23 cellular contexts compared by ENCODE assay signal in the genomic region with DNA sequence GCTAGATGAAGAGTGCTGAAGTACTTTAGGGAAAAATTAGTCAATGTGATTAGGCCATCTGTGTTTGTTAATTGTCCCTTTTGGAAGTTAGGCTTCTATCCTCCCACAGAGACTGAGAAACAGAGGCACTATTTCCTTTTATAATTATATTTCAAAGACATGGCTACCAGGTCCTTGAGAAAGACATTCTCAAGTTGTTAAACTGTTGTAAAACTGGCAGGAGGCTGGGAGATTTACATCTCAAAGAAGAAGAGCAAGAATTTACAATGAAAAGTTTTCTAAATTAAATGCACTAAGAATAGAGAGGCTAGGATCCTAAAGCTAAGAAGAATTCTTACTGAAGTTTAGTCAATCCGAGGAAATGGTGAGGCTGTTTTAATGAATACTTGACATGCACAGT.
"Had no signal": no experiment of that assay in that cellular context is flagged by ENCODE, and none has a peak within 500 bp of the region (broad histone marks: within the 10 kb centered on the region; RNA-seq: fewer than 3 reads in every experiment).

No MANE protein-coding gene starts in this region.

- H3K4me1 ChIP-seq: esophagus muscularis mucosa, gastrocnemius medialis, left ventricle myocardium inferior, lower lobe of right lung, sigmoid colon, testis, tibial nerve, upper lobe of right lung had no signal

- H3K9me3 ChIP-seq: gastrocnemius medialis, lower lobe of right lung, sigmoid colon, testis, upper lobe of right lung had no signal

- H3K27me3 ChIP-seq: dorsolateral prefrontal cortex, esophagus muscularis mucosa, gastrocnemius medialis, sigmoid colon, testis, tibial nerve, upper lobe of right lung had no signal

- H3K4me3 Mint-ChIP-seq: natural killer cell treated with Interleukin-12 subunit alpha and Interleukin-12 subunit beta and Interleukin-15 and Interleukin-18, amount 100 ng/mL, for 72 hours; stimulated activated naive B cell treated with anti-CD40 and anti-IgM and Interleukin-4, amounts not matched to agents 10 μg/mL and 1 μg/mL and 100 μg/mL, for 72 hours; stimulated activated naive CD8-positive, alpha-beta T cell treated with anti-CD3 and anti-CD28 coated beads, Interleukin-15, amount 100 ng/mL, for 72 hours had no signal

- H3K27me3 Mint-ChIP-seq: natural killer cell treated with Interleukin-12 subunit alpha and Interleukin-12 subunit beta and Interleukin-15 and Interleukin-18, amount 100 ng/mL, for 72 hours; stimulated activated naive B cell treated with anti-CD40 and anti-IgM and Interleukin-4, amounts not matched to agents 10 μg/mL and 1 μg/mL and 100 μg/mL, for 72 hours; stimulated activated naive CD8-positive, alpha-beta T cell treated with anti-CD3 and anti-CD28 coated beads, Interleukin-15, amount 100 ng/mL, for 72 hours had no signal

- H3K27ac ChIP-seq: dorsolateral prefrontal cortex, epithelial cell of prostate, esophagus muscularis mucosa, gastrocnemius medialis, left ventricle myocardium inferior, lower lobe of right lung, sigmoid colon, skin epidermis, testis, tibial nerve, upper lobe of right lung had no signal

- ATAC-seq: gastrocnemius medialis; left cardiac atrium; lower lobe of right lung; natural killer cell treated with Interleukin-12 subunit alpha and Interleukin-12 subunit beta and Interleukin-15 and Interleukin-18, amount 100 ng/mL, for 72 hours; stimulated activated naive B cell treated with anti-CD40 and anti-IgM and Interleukin-4, amounts not matched to agents 10 μg/mL and 1 μg/mL and 100 μg/mL, for 72 hours; stimulated activated naive CD8-positive, alpha-beta T cell treated with anti-CD3 and anti-CD28 coated beads, Interleukin-15, amount 100 ng/mL, for 72 hours; upper lobe of right lung had no signal

- H3K4me1 Mint-ChIP-seq: stimulated activated naive B cell treated with anti-CD40 and anti-IgM and Interleukin-4, amounts not matched to agents 10 μg/mL and 1 μg/mL and 100 μg/mL, for 72 hours; stimulated activated naive CD8-positive, alpha-beta T cell treated with anti-CD3 and anti-CD28 coated beads, Interleukin-15, amount 100 ng/mL, for 72 hours had no signal

- H3K4me3 ChIP-seq: dorsolateral prefrontal cortex, esophagus muscularis mucosa, gastrocnemius medialis, left ventricle myocardium inferior, lower lobe of right lung, sigmoid colon, skin epidermis, testis, tibial nerve, upper lobe of right lung had no signal

- FAIRE-seq: kidney had no signal

- H3K9me3 Mint-ChIP-seq: stimulated activated naive CD8-positive, alpha-beta T cell treated with anti-CD3 and anti-CD28 coated beads, Interleukin-15, amount 100 ng/mL, for 72 hours had no signal

- H3K27ac Mint-ChIP-seq: natural killer cell treated with Interleukin-12 subunit alpha and Interleukin-12 subunit beta and Interleukin-15 and Interleukin-18, amount 100 ng/mL, for 72 hours; stimulated activated naive B cell treated with anti-CD40 and anti-IgM and Interleukin-4, amounts not matched to agents 10 μg/mL and 1 μg/mL and 100 μg/mL, for 72 hours had no signal

- H3K36me3 Mint-ChIP-seq: stimulated activated naive B cell treated with anti-CD40 and anti-IgM and Interleukin-4, amounts not matched to agents 10 μg/mL and 1 μg/mL and 100 μg/mL, for 72 hours had no signal

- DNase-seq: cortex of kidney; dorsolateral prefrontal cortex; effector memory CD4-positive, alpha-beta T cell; gastrocnemius medialis; kidney; left cardiac atrium; left ventricle myocardium inferior; lower lobe of right lung; mesenchymal stem cell; midbrain; posterior cingulate gyrus; sigmoid colon; stimulated activated CD4-positive, alpha-beta T cell treated with anti-CD3 and anti-CD28 coated beads, Interleukin-2, amount 100 ng/mL, for 24 hours; stimulated activated CD4-positive, alpha-beta T cell treated with anti-CD3 and anti-CD28 coated beads, Interleukin-4, amount 100 ng/mL, for 4 hours; stimulated activated naive B cell treated with anti-CD40 and anti-IgM and Interleukin-4, amounts not matched to agents 10 μg/mL and 1 μg/mL and 100 μg/mL, for 72 hours; stimulated activated naive CD8-positive, alpha-beta T cell treated with anti-CD3 and anti-CD28 coated beads, Interleukin-15, amount 100 ng/mL, for 72 hours; testis; upper lobe of right lung had no signal

- H3K36me3 ChIP-seq: esophagus muscularis mucosa, gastrocnemius medialis, left ventricle myocardium inferior, lower lobe of right lung, sigmoid colon, tibial nerve, upper lobe of right lung had no signal
